1 cellular context compared by ENCODE assay signal in the genomic region with DNA sequence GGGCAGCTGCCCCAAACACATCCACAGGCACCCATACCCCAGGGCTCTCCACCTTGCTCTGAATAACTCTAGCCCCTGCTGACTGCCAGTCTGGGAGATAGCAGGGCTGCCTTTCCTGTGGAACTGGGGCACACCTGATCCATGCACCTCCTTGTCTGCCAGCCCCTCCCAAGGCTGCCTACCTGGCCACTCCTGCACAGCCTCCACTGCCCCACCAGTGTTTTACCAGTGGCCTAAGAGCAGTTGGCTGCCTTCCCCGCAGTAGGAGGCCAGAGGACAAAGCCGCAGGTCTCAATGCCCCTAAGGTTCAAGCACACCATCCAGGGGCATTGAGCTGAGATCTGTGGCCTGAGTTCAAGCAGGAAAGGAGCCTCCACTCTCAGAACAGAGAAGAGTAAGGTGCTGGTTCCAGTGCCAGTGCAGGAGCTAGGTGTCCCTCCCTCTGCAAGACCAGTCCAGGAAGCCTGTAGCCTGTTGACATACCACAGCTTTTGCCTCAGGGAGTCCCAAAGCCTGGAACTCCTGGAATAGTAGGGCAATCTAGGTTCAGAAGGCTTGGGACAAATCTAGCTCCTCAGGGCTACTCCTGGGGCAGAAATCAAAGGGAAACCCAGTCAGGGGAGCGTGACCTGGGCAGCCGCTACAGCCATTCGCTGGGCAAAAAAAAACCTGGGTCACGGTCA.
TF ChIP-seq lines count a peak whose summit lies in the region.

No MANE protein-coding gene starts in this region.

TF ChIP-seq in IMR-90, 13 proteins besides CTCF, POLR2A, EP300 and RAD21:
- no peak for TF ChIP-seq CHD1 (IDR thresholded peaks at IDR 0.05; ENCODE audit: low read depth, low read length)
- TF ChIP-seq RCOR1 (IDR thresholded peaks at IDR 0.05; ENCODE audit: insufficient replicate concordance, low read length) = no peak
- TF ChIP-seq MAFK (IDR thresholded peaks at IDR 0.05; ENCODE audit: low read depth, low read length) = no peak
- TF ChIP-seq NFE2L2 (IDR thresholded peaks at IDR 0.05; ENCODE audit: low read depth, low read length) = no peak
- no peak for TF ChIP-seq FOS (IDR thresholded peaks at IDR 0.05; ENCODE audit: low read depth, low read length)
- TF ChIP-seq BHLHE40 (IDR thresholded peaks at IDR 0.05; ENCODE audit: low read depth, low read length) = no peak
- TF ChIP-seq SMC3 (IDR thresholded peaks at IDR 0.05; ENCODE audit: low read depth, low read length) = no peak
- TF ChIP-seq, protein P1, sequence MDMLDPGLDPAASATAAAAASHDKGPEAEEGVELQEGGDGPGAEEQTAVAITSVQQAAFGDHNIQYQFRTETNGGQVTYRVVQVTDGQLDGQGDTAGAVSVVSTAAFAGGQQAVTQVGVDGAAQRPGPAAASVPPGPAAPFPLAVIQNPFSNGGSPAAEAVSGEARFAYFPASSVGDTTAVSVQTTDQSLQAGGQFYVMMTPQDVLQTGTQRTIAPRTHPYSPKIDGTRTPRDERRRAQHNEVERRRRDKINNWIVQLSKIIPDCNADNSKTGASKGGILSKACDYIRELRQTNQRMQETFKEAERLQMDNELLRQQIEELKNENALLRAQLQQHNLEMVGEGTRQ (IDR thresholded peaks at IDR 0.05; ENCODE audit: low read depth, low read length) = no peak
- TF ChIP-seq, protein P2, sequence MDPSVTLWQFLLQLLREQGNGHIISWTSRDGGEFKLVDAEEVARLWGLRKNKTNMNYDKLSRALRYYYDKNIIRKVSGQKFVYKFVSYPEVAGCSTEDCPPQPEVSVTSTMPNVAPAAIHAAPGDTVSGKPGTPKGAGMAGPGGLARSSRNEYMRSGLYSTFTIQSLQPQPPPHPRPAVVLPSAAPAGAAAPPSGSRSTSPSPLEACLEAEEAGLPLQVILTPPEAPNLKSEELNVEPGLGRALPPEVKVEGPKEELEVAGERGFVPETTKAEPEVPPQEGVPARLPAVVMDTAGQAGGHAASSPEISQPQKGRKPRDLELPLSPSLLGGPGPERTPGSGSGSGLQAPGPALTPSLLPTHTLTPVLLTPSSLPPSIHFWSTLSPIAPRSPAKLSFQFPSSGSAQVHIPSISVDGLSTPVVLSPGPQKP (IDR thresholded peaks at IDR 0.05; ENCODE audit: borderline replicate concordance, low read depth, low read length) = no peak
- no peak for TF ChIP-seq RFX5 (IDR thresholded peaks at IDR 0.05; ENCODE audit: low read depth, low read length)
- TF ChIP-seq CEBPB (IDR thresholded peaks at IDR 0.05; ENCODE audit: low read depth, low read length) = no peak
- TF ChIP-seq MXI1 (IDR thresholded peaks at IDR 0.05; ENCODE audit: borderline replicate concordance, low read depth, low read length) = no peak
- TF ChIP-seq MAZ (IDR thresholded peaks at IDR 0.05; ENCODE audit: borderline replicate concordance, low read depth, low read length) = no peak
